In the genomic region with DNA sequence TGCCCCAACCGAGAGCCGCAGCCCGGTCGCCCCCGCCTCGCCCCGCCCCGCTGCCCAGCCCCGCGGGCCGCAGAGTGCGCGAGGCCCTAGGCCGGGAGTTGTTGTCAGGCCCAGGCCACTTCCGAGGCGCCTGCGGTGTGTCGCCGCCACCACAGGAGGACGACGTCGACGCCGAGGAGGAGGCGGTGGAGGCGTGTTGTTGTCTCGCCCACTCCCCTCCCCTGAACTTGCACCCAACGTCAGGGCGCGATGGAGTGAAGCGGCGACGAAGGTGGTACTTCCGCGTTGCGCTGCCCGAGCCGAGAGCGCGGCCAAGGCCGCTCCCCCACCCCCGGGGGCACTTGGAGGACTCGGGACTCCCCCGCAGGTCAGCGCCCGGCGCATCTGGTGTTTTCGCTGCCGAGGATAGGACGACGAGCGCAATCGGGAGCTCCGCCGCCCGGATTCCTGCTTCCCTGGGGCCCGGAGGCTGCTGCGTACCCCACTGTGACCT, we compare ENCODE assay signal across 8 cellular contexts. TPM values are rescaled to one million over a fixed set of nuclear protein-coding genes. Genes with fewer than 3 reads are reported as not detected.
A peak's percentile ranks its signal among the peaks of the same experiment; 100 is the strongest.
DNase-seq lines count a peak whose midpoint lies in the region; ATAC-seq and TF ChIP-seq lines count a peak whose summit lies in the region.

Gene CDK13, plus strand, starts transcription at position 277 of the 493 bp plus-strand sequence. CDS start 386 bp downstream, outside the sequence.

- peaks cover 5% of the 10 kb centered on the region for H3K27me3 Mint-ChIP-seq in activated T-helper 1 cell treated with anti-CD3 and anti-CD28 coated beads, Interleukin-12 subunit alpha, Interleukin-12 subunit beta, Interleukin-2, Interleukin-4 antibody, amounts not matched to agents 30 ng/mL and 10 ng/mL and 1 ng/mL, durations not matched to agents 14 hours and 24 hours and 36 hours (ENCODE audit: insufficient read depth)
- H3K27me3 Mint-ChIP-seq in natural killer cell treated with Interleukin-12 subunit alpha and Interleukin-12 subunit beta and Interleukin-15 and Interleukin-18, amount 100 ng/mL, for 72 hours, result no peaks in the 10 kb centered on the region

- DNase-seq in DMS 273 treated with DMSO at 0.1 percent for 48 hours (lab: John Stamatoyannopoulos, UW) (peak; percentile 53), RPMI7951 (ENCODE audit: low read depth) (peak; percentile 86), fibroblast of mammary gland (ENCODE audit: low read depth) (peak; percentile 67)
- peak; percentile 92 for DNase-seq in activated T-helper 1 cell treated with anti-CD3 and anti-CD28 coated beads, Interleukin-12 subunit alpha, Interleukin-12 subunit beta, Interleukin-2, Interleukin-4 antibody, amounts not matched to agents 30 ng/mL and 10 ng/mL and 1 ng/mL, durations not matched to agents 14 hours and 24 hours and 36 hours (ENCODE audit: low spot score)
- peak; percentile 99 for DNase-seq in natural killer cell treated with Interleukin-12 subunit alpha and Interleukin-12 subunit beta and Interleukin-15 and Interleukin-18, amount 100 ng/mL, for 72 hours (ENCODE audit: low spot score)
- DNase-seq in stimulated activated naive CD8-positive, alpha-beta T cell treated with anti-CD3 and anti-CD28 coated beads, Interleukin-15, Interleukin-2, amounts not matched to agents 100 U/mL and 50 U/mL, for 24 hours, result peak; percentile 85

- intact Hi-C loops in activated T-helper 1 cell treated with anti-CD3 and anti-CD28 coated beads, Interleukin-12 subunit alpha, Interleukin-12 subunit beta, Interleukin-2, Interleukin-4 antibody, amounts not matched to agents 30 ng/mL and 10 ng/mL and 1 ng/mL, durations not matched to agents 14 hours and 24 hours and 36 hours (cut with micrococcal nuclease), result loop anchor here (1.0 to 10.0 kb wide), 7 partner anchors 53 to 1505 kb away; partner anchors contain the start of genes MPLKIP, RALA and YAE1

- peak; percentile 37 for ATAC-seq in GM21390 (IDR thresholded peaks at IDR 0.05; ENCODE audit: unreplicated experiment)
- ATAC-seq in natural killer cell treated with Interleukin-12 subunit alpha and Interleukin-12 subunit beta and Interleukin-15 and Interleukin-18, amount 100 ng/mL, for 72 hours, result peak; percentile 81 to 86
- ATAC-seq in stimulated activated naive CD8-positive, alpha-beta T cell treated with anti-CD3 and anti-CD28 coated beads, Interleukin-15, Interleukin-2, amounts not matched to agents 100 U/mL and 50 U/mL, for 24 hours, result peak; percentile 44

- no peaks in the 10 kb centered on the region for H3K36me3 ChIP-seq in HUES6 (ENCODE audit: control insufficient read depth, insufficient read depth, low read length)

- H3K4me3 ChIP-seq in HUES6 (ENCODE audit: low read depth, low read length), result peak within 1 kb of the TSS; percentile 73
- H3K4me3 ChIP-seq in fibroblast of mammary gland (ENCODE audit: control insufficient read depth, low read depth, low read length), result peak within 1 kb of the TSS; percentile 92

- H3K9ac ChIP-seq in HUES6 (ENCODE audit: low read length), result peak within 1 kb of the TSS; percentile 84

- H3K27ac Mint-ChIP-seq in activated T-helper 1 cell treated with anti-CD3 and anti-CD28 coated beads, Interleukin-12 subunit alpha, Interleukin-12 subunit beta, Interleukin-2, Interleukin-4 antibody, amounts not matched to agents 30 ng/mL and 10 ng/mL and 1 ng/mL, durations not matched to agents 14 hours and 24 hours and 36 hours, result peak within 1 kb of the TSS; percentile 99
- peak within 1 kb of the TSS; percentile 99 for H3K27ac Mint-ChIP-seq in natural killer cell treated with Interleukin-12 subunit alpha and Interleukin-12 subunit beta and Interleukin-15 and Interleukin-18, amount 100 ng/mL, for 72 hours

- peaks cover 55% of the 10 kb centered on the region for H3K4me1 Mint-ChIP-seq in activated T-helper 1 cell treated with anti-CD3 and anti-CD28 coated beads, Interleukin-12 subunit alpha, Interleukin-12 subunit beta, Interleukin-2, Interleukin-4 antibody, amounts not matched to agents 30 ng/mL and 10 ng/mL and 1 ng/mL, durations not matched to agents 14 hours and 24 hours and 36 hours (ENCODE audit: low read depth)
- H3K4me1 Mint-ChIP-seq in natural killer cell treated with Interleukin-12 subunit alpha and Interleukin-12 subunit beta and Interleukin-15 and Interleukin-18, amount 100 ng/mL, for 72 hours (ENCODE audit: low read depth in 2 of 2), result peaks cover 30 to 33% of the 10 kb centered on the region in 2 donors

- H3K9me3 ChIP-seq in HUES6 (ENCODE audit: control insufficient read depth, insufficient read depth, low read depth, low read length), result no peaks in the 10 kb centered on the region

- H3K36me3 Mint-ChIP-seq in activated T-helper 1 cell treated with anti-CD3 and anti-CD28 coated beads, Interleukin-12 subunit alpha, Interleukin-12 subunit beta, Interleukin-2, Interleukin-4 antibody, amounts not matched to agents 30 ng/mL and 10 ng/mL and 1 ng/mL, durations not matched to agents 14 hours and 24 hours and 36 hours (ENCODE audit: low read depth), result peaks cover 16% of the 10 kb centered on the region
- H3K36me3 Mint-ChIP-seq in natural killer cell treated with Interleukin-12 subunit alpha and Interleukin-12 subunit beta and Interleukin-15 and Interleukin-18, amount 100 ng/mL, for 72 hours, result no peaks in the 10 kb centered on the region

- H3K27me3 ChIP-seq in HUES6 (ENCODE audit: control insufficient read depth, insufficient read depth, low read length), result no peaks in the 10 kb centered on the region

- peak within 1 kb of the TSS; percentile 95 for H3K4me3 Mint-ChIP-seq in activated T-helper 1 cell treated with anti-CD3 and anti-CD28 coated beads, Interleukin-12 subunit alpha, Interleukin-12 subunit beta, Interleukin-2, Interleukin-4 antibody, amounts not matched to agents 30 ng/mL and 10 ng/mL and 1 ng/mL, durations not matched to agents 14 hours and 24 hours and 36 hours
- H3K4me3 Mint-ChIP-seq in natural killer cell treated with Interleukin-12 subunit alpha and Interleukin-12 subunit beta and Interleukin-15 and Interleukin-18, amount 100 ng/mL, for 72 hours, result peak within 1 kb of the TSS; percentile 94

- no peaks in the 10 kb centered on the region for H3K9me3 Mint-ChIP-seq in activated T-helper 1 cell treated with anti-CD3 and anti-CD28 coated beads, Interleukin-12 subunit alpha, Interleukin-12 subunit beta, Interleukin-2, Interleukin-4 antibody, amounts not matched to agents 30 ng/mL and 10 ng/mL and 1 ng/mL, durations not matched to agents 14 hours and 24 hours and 36 hours
- no peaks in the 10 kb centered on the region for H3K9me3 Mint-ChIP-seq in natural killer cell treated with Interleukin-12 subunit alpha and Interleukin-12 subunit beta and Interleukin-15 and Interleukin-18, amount 100 ng/mL, for 72 hours

- H3K4me1 ChIP-seq in HUES6 (ENCODE audit: control insufficient read depth, insufficient read depth, low read length), result 0 out of 2 replicates have a peak, but pooled peaks cover 3% of the 10 kb centered on the region

- H3K27ac ChIP-seq in HUES6 (ENCODE audit: low read depth, low read length), result peak within 1 kb of the TSS; percentile 86

- no peak for TF ChIP-seq CTCF in fibroblast of mammary gland (conservative IDR thresholded peaks at IDR 0.05; ENCODE audit: control insufficient read depth, insufficient read depth, low read depth, low read length)

RNA-seq across cellular contexts. Expression of gene CDK13, which starts in this region (rescaled TPM):
- 32.7 and 43.1 TPM in 2 replicates for total RNA-seq in RPMI7951 (2014; rRNA removed; shearing (Covaris generic))
- total RNA-seq in activated T-helper 1 cell treated with anti-CD3 and anti-CD28 coated beads, Interleukin-12 subunit alpha, Interleukin-12 subunit beta, Interleukin-2, Interleukin-4 antibody, amounts not matched to agents 30 ng/mL and 10 ng/mL and 1 ng/mL, durations not matched to agents 14 hours and 24 hours and 36 hours, result 46.5 and 48.6 TPM in 2 replicates
- 10 to 100 TPM; 53.4 to 68.9 TPM for total RNA-seq in natural killer cell treated with Interleukin-12 subunit alpha and Interleukin-12 subunit beta and Interleukin-15 and Interleukin-18, amount 100 ng/mL, for 72 hours

Comparison
In these comparisons a context has a peak if more than half of its experiments do, and no peak if none do; other contexts are left out.
1. Peak in every context shown above with its lines: DNase-seq, ATAC-seq, H3K4me3 ChIP-seq and H3K27ac ChIP-seq.